17 cellular contexts compared by ENCODE assay signal in genomic region chr18:54736981-54737380, GRCh38.
DNase-seq lines count a peak whose midpoint lies in the region; ATAC-seq lines count a peak whose summit lies in the region.
"Had no signal": no experiment of that assay in that cellular context is flagged by ENCODE, and none has a peak within 500 bp of the region (broad histone marks: within the 10 kb centered on the region; RNA-seq: fewer than 3 reads in every experiment).

No MANE protein-coding gene starts in this region.

- H3K27ac ChIP-seq in ACC112 (ENCODE audit: low read depth, low read length): peak overlapping the region; percentile 93
- H3K27ac ChIP-seq: Peyer's patch had no signal

- no peaks in the 10 kb centered on the region for H3K36me3 Mint-ChIP-seq in activated T-helper 17 cell treated with anti-CD3 and anti-CD28 coated beads, Interleukin-2, amount 50 U/mL, for 72 hours (ENCODE audit: low read depth)
- H3K36me3 Mint-ChIP-seq: CD14-positive monocyte had no signal

- H3K4me3 Mint-ChIP-seq in activated T-helper 17 cell treated with anti-CD3 and anti-CD28 coated beads, Interleukin-2, amount 50 U/mL, for 72 hours: no peak overlapping the region
- H3K4me3 Mint-ChIP-seq: CD14-positive monocyte, GM23338 had no signal

- no peaks in the 10 kb centered on the region for H3K36me3 ChIP-seq in ACC112 (ENCODE audit: insufficient read depth, low read length)
- H3K36me3 ChIP-seq: Peyer's patch had no signal

- H3K79me2 ChIP-seq in ACC112 (ENCODE audit: control insufficient read depth, insufficient read depth, low read length, unreplicated experiment): no peaks in the 10 kb centered on the region

- H3K4me1 Mint-ChIP-seq in activated T-helper 17 cell treated with anti-CD3 and anti-CD28 coated beads, Interleukin-2, amount 50 U/mL, for 72 hours: peaks cover 14% of the 10 kb centered on the region
- H3K4me1 Mint-ChIP-seq: CD14-positive monocyte, GM23338 had no signal

- no peaks in the 10 kb centered on the region for H3K27me3 ChIP-seq in ACC112 (ENCODE audit: insufficient read depth, low read length)
- H3K27me3 ChIP-seq: Peyer's patch had no signal

- H2AFZ ChIP-seq in ACC112 (ENCODE audit: low read length, unreplicated experiment): no peak overlapping the region
- H2AFZ ChIP-seq: GM23338 had no signal

- H3K27ac Mint-ChIP-seq in activated T-helper 17 cell treated with anti-CD3 and anti-CD28 coated beads, Interleukin-2, amount 50 U/mL, for 72 hours: no peak overlapping the region
- H3K27ac Mint-ChIP-seq: CD14-positive monocyte, GM23338 had no signal

- peak; percentile 85 for ATAC-seq in activated T-helper 17 cell treated with anti-CD3 and anti-CD28 coated beads, Interleukin-2, amount 50 U/mL, for 72 hours (replicated peaks)
- peak; percentile 35 for ATAC-seq in left colon
- ATAC-seq in GM19452 (IDR thresholded peaks at IDR 0.05; ENCODE audit: unreplicated experiment): no peak
- ATAC-seq: GM23338, Right ventricle myocardium inferior had no signal

- H3K9me3 Mint-ChIP-seq in activated T-helper 17 cell treated with anti-CD3 and anti-CD28 coated beads, Interleukin-2, amount 50 U/mL, for 72 hours: peaks cover 5% of the 10 kb centered on the region
- H3K9me3 Mint-ChIP-seq: GM23338 had no signal

- intact Hi-C loops in left colon (cut with DNase I, micrococcal nuclease): no loop called here

- DNase-seq in DMS53 treated with DMSO at 0.1 percent for 48 hours (lab: John Stamatoyannopoulos, UW; ENCODE audit: unreplicated experiment): peak; percentile 40
- no peak for DNase-seq in left colon
- no peak for DNase-seq in dedifferentiated amniotic fluid mesenchymal stem cell (ENCODE audit: extremely low spot score)
- DNase-seq in NCI-H524 (lab: John Stamatoyannopoulos, UW): no peak
- DNase-seq: Kasumi-1, MM.1S, NCI-H1092 treated with DMSO at 0.1 percent for 48 hours, NCI-H146, NCI-H2029 treated with DMSO at 0.1 percent for 48 hours, NCI-H2171, Peyer's patch had no signal

- peaks cover 3% of the 10 kb centered on the region for H3K27me3 Mint-ChIP-seq in activated T-helper 17 cell treated with anti-CD3 and anti-CD28 coated beads, Interleukin-2, amount 50 U/mL, for 72 hours

- peaks cover 64% of the 10 kb centered on the region for H3K4me1 ChIP-seq in ACC112 (ENCODE audit: control insufficient read depth, insufficient read depth, low read length, unreplicated experiment)
- H3K4me1 ChIP-seq: Peyer's patch had no signal

- no peak overlapping the region for H3K4me3 ChIP-seq in ACC112 (ENCODE audit: low read depth, low read length)
- H3K4me3 ChIP-seq: GM23338, Peyer's patch had no signal
